4 cellular contexts compared by ENCODE assay signal in the genomic region with DNA sequence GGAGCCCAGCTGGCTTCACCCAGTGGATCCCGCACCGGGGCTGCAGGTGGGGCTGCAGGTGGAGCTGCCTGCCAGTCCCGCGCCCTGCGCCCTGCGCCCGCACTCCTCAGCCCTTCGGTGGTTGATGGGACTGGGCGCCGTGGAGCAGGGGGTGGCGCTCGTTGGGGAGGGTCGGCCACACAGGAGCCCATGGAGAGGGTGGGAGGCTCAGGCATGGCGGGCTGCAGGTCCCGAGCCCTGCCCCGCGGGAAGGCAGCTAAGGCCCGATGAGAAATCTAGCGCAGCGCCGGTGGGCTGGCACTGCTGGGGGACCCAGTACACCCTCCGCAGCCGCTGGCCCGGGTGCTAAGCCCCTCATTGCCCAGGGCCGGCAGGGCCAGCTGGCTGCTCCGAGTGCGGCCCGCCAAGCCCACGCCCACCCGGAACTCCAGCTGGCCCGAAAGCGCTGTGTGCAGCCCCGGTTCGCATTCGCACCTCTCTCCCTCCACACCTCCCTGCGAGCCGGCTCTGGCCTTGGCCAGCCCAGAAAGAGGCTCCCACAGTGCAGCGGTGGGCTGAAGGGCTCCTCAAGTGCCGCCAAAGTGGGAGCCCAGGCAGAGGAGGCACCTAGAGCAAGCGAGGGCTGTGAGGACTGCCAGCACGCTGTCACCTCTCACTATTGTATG.
DNase-seq lines count a peak whose midpoint lies in the region; TF ChIP-seq lines count a peak whose summit lies in the region.
"Not testable (repeated sequence)": the region's sequence is repeated elsewhere in the genome, so short reads cannot be mapped to it uniquely, and the experiment has no call there.

No MANE protein-coding gene starts in this region.

- not testable (repeated sequence) for H2AFZ ChIP-seq in mesenchymal stem cell (ENCODE audit: low read depth, low read length)

- H2BK5ac ChIP-seq in mesenchymal stem cell (ENCODE audit: low read depth, low read length, poor library complexity, severe bottlenecking): peak overlapping the region; percentile 66

- H3K23ac ChIP-seq in mesenchymal stem cell (ENCODE audit: low read length in 2 of 2): not testable (repeated sequence)

- H3K4me2 ChIP-seq in mesenchymal stem cell (ENCODE audit: low read length, poor library complexity, severe bottlenecking): not testable (repeated sequence)

- not testable (repeated sequence) for H4K8ac ChIP-seq in mesenchymal stem cell (ENCODE audit: low read length)

- not testable (repeated sequence) for H3K27ac Mint-ChIP-seq in activated CD4-positive, alpha-beta T cell treated with anti-CD3 and anti-CD28 coated beads, Interleukin-2, amount 10 ng/mL, durations not matched to agents 24 days and 14 days

- H3K4ac ChIP-seq in mesenchymal stem cell (ENCODE audit: low read depth in 1 of 2, low read length in 2 of 2): not testable (repeated sequence)

- H3K27me3 Mint-ChIP-seq in activated CD4-positive, alpha-beta T cell treated with anti-CD3 and anti-CD28 coated beads, Interleukin-2, amount 10 ng/mL, durations not matched to agents 24 days and 14 days: not testable (repeated sequence)

- H3K9me3 ChIP-seq in mesenchymal stem cell (ENCODE audit: control insufficient read depth, low read length): peaks cover 10% of the 10 kb centered on the region
- H3K9me3 ChIP-seq in tibial artery: not testable (repeated sequence)

- H3K27ac ChIP-seq in dorsolateral prefrontal cortex (peak overlapping the region in 43 of 59 donors; percentile 9 to 86 (median 65)), tibial artery (peak overlapping the region; percentile 61 to 75)
- H3K27ac ChIP-seq in mesenchymal stem cell (ENCODE audit: low read length, poor library complexity, severe bottlenecking): not testable (repeated sequence)

- not testable (repeated sequence) for H3K4me1 Mint-ChIP-seq in activated CD4-positive, alpha-beta T cell treated with anti-CD3 and anti-CD28 coated beads, Interleukin-2, amount 10 ng/mL, durations not matched to agents 24 days and 14 days

- peak overlapping the region; percentile 97 for H2AK5ac ChIP-seq in mesenchymal stem cell (ENCODE audit: low read length, severe bottlenecking)

- peak overlapping the region; percentile 5 for H2BK120ac ChIP-seq in mesenchymal stem cell (ENCODE audit: low read depth, low read length)

- H3K4me1 ChIP-seq in mesenchymal stem cell (ENCODE audit: control insufficient read depth, insufficient read depth, low read depth, low read length): not testable (repeated sequence)
- peaks cover 0 to 34% (median 18%) of the 10 kb centered on the region in 4 donors for H3K4me1 ChIP-seq in tibial artery

- TF ChIP-seq CTCF in dorsolateral prefrontal cortex (IDR thresholded peaks at IDR 0.05 in 54 of 56, conservative IDR thresholded peaks at IDR 0.05 in 2 of 56; ENCODE audit: low read depth in 1 of 56, partially characterized antibody in 56 of 56); tibial artery (IDR thresholded peaks at IDR 0.05): not testable (repeated sequence)

- H3K4me3 Mint-ChIP-seq in activated CD4-positive, alpha-beta T cell treated with anti-CD3 and anti-CD28 coated beads, Interleukin-2, amount 10 ng/mL, durations not matched to agents 24 days and 14 days: not testable (repeated sequence)

- 94% methylated on average over 39 of the region's 41 CpGs for WGBS in mesenchymal stem cell

- H3K9me3 Mint-ChIP-seq in activated CD4-positive, alpha-beta T cell treated with anti-CD3 and anti-CD28 coated beads, Interleukin-2, amount 10 ng/mL, durations not matched to agents 24 days and 14 days: not testable (repeated sequence)

- not testable (repeated sequence) for H3K9ac ChIP-seq in mesenchymal stem cell (ENCODE audit: low read length)

- H3K4me3 ChIP-seq in dorsolateral prefrontal cortex; mesenchymal stem cell (ENCODE audit: insufficient read depth in 1 of 2, low read depth in 1 of 2, low read length in 2 of 2); tibial artery: not testable (repeated sequence)

- H3K36me3 ChIP-seq in mesenchymal stem cell (ENCODE audit: control insufficient read depth in 1 of 2, insufficient read depth in 2 of 2, low read depth in 1 of 2, low read length in 2 of 2); tibial artery: not testable (repeated sequence)

- not testable (repeated sequence) for H3K14ac ChIP-seq in mesenchymal stem cell (ENCODE audit: low read length in 2 of 2)

- DNase-seq in activated CD4-positive, alpha-beta T cell treated with anti-CD3 and anti-CD28 coated beads, Interleukin-2, amount 10 ng/mL, durations not matched to agents 24 days and 14 days: peak; percentile 27
- DNase-seq in dorsolateral prefrontal cortex, mesenchymal stem cell, tibial artery: not testable (repeated sequence)

- H3K27me3 ChIP-seq in dorsolateral prefrontal cortex; mesenchymal stem cell (ENCODE audit: control insufficient read depth in 1 of 2, insufficient read depth in 1 of 2, low read length in 2 of 2); tibial artery: not testable (repeated sequence)

- intact Hi-C loops in activated CD4-positive, alpha-beta T cell treated with anti-CD3 and anti-CD28 coated beads, Interleukin-2, amount 10 ng/mL, durations not matched to agents 24 days and 14 days (cut with micrococcal nuclease); dorsolateral prefrontal cortex (cut with DNase I); tibial artery (cut with DNase I; ENCODE audit: low total_unique reads): not testable (repeated sequence)

- not testable (repeated sequence) for H4K91ac ChIP-seq in mesenchymal stem cell (ENCODE audit: low read length)

- not testable (repeated sequence) for H3K79me1 ChIP-seq in mesenchymal stem cell (replicated peaks; ENCODE audit: low read length, poor library complexity, severe bottlenecking)

- H2BK12ac ChIP-seq in mesenchymal stem cell (ENCODE audit: low read length in 2 of 2): not testable (repeated sequence)

- H3K18ac ChIP-seq in mesenchymal stem cell (ENCODE audit: low read depth in 1 of 2, low read length in 2 of 2): not testable (repeated sequence)

- not testable (repeated sequence) for H2BK15ac ChIP-seq in mesenchymal stem cell (ENCODE audit: low read depth, poor library complexity, severe bottlenecking)

- H3K36me3 Mint-ChIP-seq in activated CD4-positive, alpha-beta T cell treated with anti-CD3 and anti-CD28 coated beads, Interleukin-2, amount 10 ng/mL, durations not matched to agents 24 days and 14 days (ENCODE audit: low read depth): not testable (repeated sequence)
